ENCODE assay signal across 19 cellular contexts in genomic region chr10:34889004-34889869, GRCh38.
A peak's percentile ranks its signal among the peaks of the same experiment; 100 is the strongest.
DNase-seq lines count a peak whose midpoint lies in the region; ATAC-seq and TF ChIP-seq lines count a peak whose summit lies in the region.
"Had no signal": no experiment of that assay in that cellular context is flagged by ENCODE, and none has a peak within 500 bp of the region (broad histone marks: within the 10 kb centered on the region; RNA-seq: fewer than 3 reads in every experiment).

No MANE protein-coding gene starts in this region.

- H3K36me3 ChIP-seq in GM23248 (ENCODE audit: low read depth): no peaks in the 10 kb centered on the region
- H3K36me3 ChIP-seq in SJSA1: no peaks in the 10 kb centered on the region
- no peaks in the 10 kb centered on the region for H3K36me3 ChIP-seq in esophagus squamous epithelium
- H3K36me3 ChIP-seq in sigmoid colon: no peaks in the 10 kb centered on the region
- no peaks in the 10 kb centered on the region for H3K36me3 ChIP-seq in tibial nerve
- H3K36me3 ChIP-seq: suprapubic skin had no signal

- H3K4me2 ChIP-seq in GM23248 (ENCODE audit: unreplicated experiment): no peak overlapping the region

- H4K20me1 ChIP-seq in GM23248 (ENCODE audit: insufficient read depth): no peaks in the 10 kb centered on the region

- no peaks in the 10 kb centered on the region for H3F3A ChIP-seq in GM23248 (ENCODE audit: insufficient read depth)

- H3K27me3 ChIP-seq in GM23248 (replicated peaks; ENCODE audit: insufficient read depth) (no peaks in the 10 kb centered on the region), SJSA1 (replicated peaks) (no peaks in the 10 kb centered on the region), esophagus squamous epithelium (no peaks in the 10 kb centered on the region), sigmoid colon (no peaks in the 10 kb centered on the region), tibial nerve (no peaks in the 10 kb centered on the region)
- H3K27me3 ChIP-seq: suprapubic skin had no signal

- H3K4me3 ChIP-seq in GM23248 (no peak overlapping the region), SJSA1 (no peak overlapping the region), esophagus squamous epithelium (no peak overlapping the region), sigmoid colon (no peak overlapping the region), tibial nerve (no peak overlapping the region)
- H3K4me3 ChIP-seq: suprapubic skin had no signal

- no peak for TF ChIP-seq EP300 in sigmoid colon (IDR thresholded peaks at IDR 0.05)
- TF ChIP-seq EP300 in tibial nerve (IDR thresholded peaks at IDR 0.05): no peak

- DNase-seq in GM23248 (peak; percentile 42), SJSA1 (ENCODE audit: low read depth in 1 of 2, low spot score in 2 of 2) (peak; percentile 43 to 60), esophagus squamous epithelium (lab: John Stamatoyannopoulos, UW) (no peak), sigmoid colon (peak; percentile 26), tibial nerve (ENCODE audit: low spot score in 2 of 2) (no peak), GM19240 (ENCODE audit: insufficient read length, low spot score) (no peak)
- DNase-seq in effector CD4-positive, alpha-beta T cell: no peak
- DNase-seq: activated naive CD8-positive, alpha-beta T cell treated with anti-CD3 and anti-CD28 coated beads, Interleukin-2, amount 50 U/mL, for 24 hours; GF-D8; islet precursor cell; MV-4-11; naive thymus-derived CD8-positive, alpha-beta T cell; NCI-H187 treated with DMSO at 0.1 percent for 48 hours; small intestine had no signal

- no peaks in the 10 kb centered on the region for H3K79me2 ChIP-seq in GM23248 (ENCODE audit: insufficient read depth)

- H2AFZ ChIP-seq in GM23248: no peak overlapping the region

- intact Hi-C loops in esophagus squamous epithelium (cut with DNase I): no loop called here
- intact Hi-C loops in sigmoid colon (cut with DNase I): no loop called here

- no peak overlapping the region for H3K9ac ChIP-seq in GM23248

- WGBS in GM23248 (ENCODE audit: low coverage in 1 of 2, low lambda C conversion rate in 2 of 2, missing lambda C conversion rate in 2 of 2), 2 experiments: 70 to 72% methylated on average over 16 of the region's 16 CpGs
- WGBS in esophagus squamous epithelium, 2 donors: 67 to 77% methylated on average over 13 to 14 of the region's 16 CpGs
- WGBS in sigmoid colon, 2 donors: 86 to 88% methylated on average over 16 of the region's 16 CpGs
- 85 to 91% methylated on average over 16 of the region's 16 CpGs for WGBS in tibial nerve, 2 donors

- H3K4me1 ChIP-seq in GM23248 (ENCODE audit: insufficient read depth) (no peaks in the 10 kb centered on the region), SJSA1 (replicated peaks) (peaks cover 18% of the 10 kb centered on the region), esophagus squamous epithelium (peaks cover 0 to 44% (median 6%) of the 10 kb centered on the region in 3 donors), sigmoid colon (no peaks in the 10 kb centered on the region), tibial nerve (no peaks in the 10 kb centered on the region)

- H3K27ac ChIP-seq in GM23248 (no peak overlapping the region), SJSA1 (no peak overlapping the region), esophagus squamous epithelium (peak overlapping the region in 3 of 4 donors; percentile 11 to 47 (median 13)), sigmoid colon (no peak overlapping the region), tibial nerve (no peak overlapping the region)
- H3K27ac ChIP-seq: suprapubic skin had no signal

- no peak for ATAC-seq in GM21367 (IDR thresholded peaks at IDR 0.05; ENCODE audit: unreplicated experiment)
- ATAC-seq: activated CD4-positive, CD25-positive, alpha-beta regulatory T cell treated with anti-CD3 and anti-CD28 coated beads, Interleukin-2, amount 50 U/mL, for 24 hours; activated naive CD8-positive, alpha-beta T cell treated with anti-CD3 and anti-CD28 coated beads, Interleukin-2, amount 50 U/mL, for 24 hours; activated T-helper 17 cell treated with anti-CD3 and anti-CD28 coated beads, Interleukin-2, amount 50 U/mL, for 72 hours; naive thymus-derived CD8-positive, alpha-beta T cell; Right ventricle myocardium inferior had no signal

- in situ Hi-C loops in GM23248 (cut with MboI): no loop called here

- TF ChIP-seq CTCF in esophagus squamous epithelium (IDR thresholded peaks at IDR 0.05) (no peak), sigmoid colon (IDR thresholded peaks at IDR 0.05) (no peak), tibial nerve (IDR thresholded peaks at IDR 0.05) (no peak)

- no peak for TF ChIP-seq POLR2A in esophagus squamous epithelium (IDR thresholded peaks at IDR 0.05)
- no peak for TF ChIP-seq POLR2A in sigmoid colon (IDR thresholded peaks at IDR 0.05)
- TF ChIP-seq POLR2A in tibial nerve (IDR thresholded peaks at IDR 0.05): no peak

- H3K9me3 ChIP-seq in GM23248 (ENCODE audit: low read depth) (no peaks in the 10 kb centered on the region), SJSA1 (replicated peaks) (no peaks in the 10 kb centered on the region; the same call in 1 of the 2 replicates), esophagus squamous epithelium (no peaks in the 10 kb centered on the region), sigmoid colon (no peaks in the 10 kb centered on the region), tibial nerve (no peaks in the 10 kb centered on the region)
- H3K9me3 ChIP-seq: suprapubic skin had no signal

- no peaks in the 10 kb centered on the region for H3K9me2 ChIP-seq in GM23248 (ENCODE audit: insufficient read depth)

Comparison
In these comparisons a context has a peak if more than half of its experiments do, and no peak if none do; other contexts are left out.
1. DNase-seq: peak in GM23248 (single experiment), SJSA1 (2 of 2) and sigmoid colon (single experiment); none in esophagus squamous epithelium (single experiment), effector CD4-positive, alpha-beta T cell (single experiment), tibial nerve (0 of 2) and GM19240 (single experiment).
2. H3K27ac ChIP-seq: peak in esophagus squamous epithelium (3 of 4); none in GM23248 (single experiment), SJSA1 (single experiment), sigmoid colon (0 of 4) and tibial nerve (0 of 4).